Comparison of ENCODE assay signal across 30 cellular contexts in the genomic region with DNA sequence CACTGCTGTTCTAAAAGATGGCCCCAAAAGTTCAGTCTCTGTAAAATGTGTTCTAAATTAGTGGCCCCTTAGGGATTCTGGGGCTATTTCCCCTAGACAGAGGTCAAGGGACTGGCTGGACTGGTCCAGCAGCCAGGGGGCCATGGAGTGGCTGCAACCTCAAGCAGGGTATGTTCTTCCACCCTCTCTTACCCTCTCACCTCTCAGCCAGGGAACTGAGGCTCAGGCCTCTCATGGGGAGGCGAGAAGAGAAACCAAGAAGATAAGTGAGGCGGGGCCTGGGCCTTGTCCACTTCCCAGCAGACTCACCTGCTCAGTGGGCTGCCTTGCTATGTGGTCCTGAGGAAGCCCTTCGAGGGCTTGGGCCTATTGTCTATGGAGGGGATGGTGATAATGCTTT.
"Had no signal": no experiment of that assay in that cellular context is flagged by ENCODE, and none has a peak within 500 bp of the region (broad histone marks: within the 10 kb centered on the region; RNA-seq: fewer than 3 reads in every experiment).

No MANE protein-coding gene starts in this region.

- DNase-seq: naive thymus-derived CD8-positive, alpha-beta T cell; nephron progenitor cell; occipital lobe; ovary; posterior cingulate gyrus; psoas muscle; right cardiac atrium; right lobe of liver; sigmoid colon; small intestine; stimulated activated CD4-positive, alpha-beta T cell treated with anti-CD3 and anti-CD28 coated beads, Interleukin-15, amount 100 ng/mL, for 24 hours; stimulated activated CD4-positive, alpha-beta T cell treated with anti-CD3 and anti-CD28 coated beads, Interleukin-2, amount 100 ng/mL, for 24 hours; stimulated activated CD4-positive, alpha-beta T cell treated with anti-CD3 and anti-CD28 coated beads, Interleukin-2, amount 100 ng/mL, for 48 hours; stimulated activated CD4-positive, alpha-beta T cell treated with anti-CD3 and anti-CD28 coated beads, Interleukin-4, amount 100 ng/mL, for 24 hours; stimulated activated naive CD4-positive, alpha-beta T cell; stimulated activated naive CD8-positive, alpha-beta T cell treated with anti-CD3 and anti-CD28 coated beads, Interleukin-15, amount 100 ng/mL, for 72 hours; stimulated activated naive CD8-positive, alpha-beta T cell treated with anti-CD3 and anti-CD28 coated beads, Interleukin-15, Interleukin-2, amounts not matched to agents 100 U/mL and 50 U/mL, for 24 hours; substantia nigra; testis; tibial artery; transverse colon; upper lobe of right lung; uterus had no signal

- H3K4me1 Mint-ChIP-seq: stimulated activated memory B cell treated with anti-CD40 and anti-IgM and Interleukin-4, amounts not matched to agents 10 μg/mL and 1 μg/mL and 100 μg/mL, for 72 hours; stimulated activated naive CD8-positive, alpha-beta T cell treated with anti-CD3 and anti-CD28 coated beads, Interleukin-15, amount 100 ng/mL, for 72 hours had no signal

- H3K9me3 ChIP-seq: ovary, psoas muscle, right lobe of liver, sigmoid colon, suprapubic skin, testis, tibial artery, transverse colon, upper lobe of right lung, uterus had no signal

- ATAC-seq: naive thymus-derived CD8-positive, alpha-beta T cell; psoas muscle; right cardiac atrium; right lobe of liver; stimulated activated memory B cell treated with anti-CD40 and anti-IgM and Interleukin-4, amounts not matched to agents 10 μg/mL and 1 μg/mL and 100 μg/mL, for 72 hours; stimulated activated naive CD8-positive, alpha-beta T cell treated with anti-CD3 and anti-CD28 coated beads, Interleukin-15, amount 100 ng/mL, for 72 hours; stimulated activated naive CD8-positive, alpha-beta T cell treated with anti-CD3 and anti-CD28 coated beads, Interleukin-15, Interleukin-2, amounts not matched to agents 100 U/mL and 50 U/mL, for 24 hours; upper lobe of right lung had no signal

- H3K4me3 Mint-ChIP-seq: naive thymus-derived CD8-positive, alpha-beta T cell; natural killer cell treated with Interleukin-12 subunit alpha and Interleukin-12 subunit beta and Interleukin-15 and Interleukin-18, amount 100 ng/mL, for 72 hours; nephron progenitor cell; neural crest cell; stimulated activated memory B cell treated with anti-CD40 and anti-IgM and Interleukin-4, amounts not matched to agents 10 μg/mL and 1 μg/mL and 100 μg/mL, for 72 hours; stimulated activated naive CD8-positive, alpha-beta T cell treated with anti-CD3 and anti-CD28 coated beads, Interleukin-15, amount 100 ng/mL, for 72 hours; type B pancreatic cell had no signal

- H3K4me1 ChIP-seq: parathyroid adenoma, right lobe of liver, sigmoid colon, testis, tibial artery, transverse colon, upper lobe of right lung, uterus had no signal

- H3K9me3 Mint-ChIP-seq: naive thymus-derived CD8-positive, alpha-beta T cell; natural killer cell treated with Interleukin-12 subunit alpha and Interleukin-12 subunit beta and Interleukin-15 and Interleukin-18, amount 100 ng/mL, for 72 hours; nephron progenitor cell; neural crest cell; stimulated activated memory B cell treated with anti-CD40 and anti-IgM and Interleukin-4, amounts not matched to agents 10 μg/mL and 1 μg/mL and 100 μg/mL, for 72 hours; stimulated activated naive CD8-positive, alpha-beta T cell treated with anti-CD3 and anti-CD28 coated beads, Interleukin-15, amount 100 ng/mL, for 72 hours; type B pancreatic cell had no signal

- H3K4me3 ChIP-seq: ovary, psoas muscle, right lobe of liver, sigmoid colon, suprapubic skin, testis, tibial artery, transverse colon, upper lobe of right lung, uterus had no signal

- H3K27me3 ChIP-seq: ovary, right lobe of liver, sigmoid colon, suprapubic skin, testis, tibial artery, transverse colon, upper lobe of right lung, uterus had no signal

- H3K27ac Mint-ChIP-seq: naive thymus-derived CD8-positive, alpha-beta T cell; natural killer cell treated with Interleukin-12 subunit alpha and Interleukin-12 subunit beta and Interleukin-15 and Interleukin-18, amount 100 ng/mL, for 72 hours; nephron progenitor cell; progenitor cell of endocrine pancreas; stimulated activated memory B cell treated with anti-CD40 and anti-IgM and Interleukin-4, amounts not matched to agents 10 μg/mL and 1 μg/mL and 100 μg/mL, for 72 hours; stimulated activated naive CD8-positive, alpha-beta T cell treated with anti-CD3 and anti-CD28 coated beads, Interleukin-15, amount 100 ng/mL, for 72 hours; type B pancreatic cell had no signal

- H3K36me3 ChIP-seq: ovary, right lobe of liver, sigmoid colon, suprapubic skin, tibial artery, transverse colon, upper lobe of right lung, uterus had no signal

- H3K36me3 Mint-ChIP-seq: naive thymus-derived CD8-positive, alpha-beta T cell; natural killer cell treated with Interleukin-12 subunit alpha and Interleukin-12 subunit beta and Interleukin-15 and Interleukin-18, amount 100 ng/mL, for 72 hours; stimulated activated memory B cell treated with anti-CD40 and anti-IgM and Interleukin-4, amounts not matched to agents 10 μg/mL and 1 μg/mL and 100 μg/mL, for 72 hours; type B pancreatic cell had no signal
